Comparison of ENCODE assay signal across 8 cellular contexts in genomic region chr19:56393119-56394012, GRCh38. TPM values are rescaled to one million over a fixed set of nuclear protein-coding genes. Genes with fewer than 3 reads are reported as not detected.
DNase-seq lines count a peak whose midpoint lies in the region; ATAC-seq, FAIRE-seq and TF ChIP-seq lines count a peak whose summit lies in the region.

Gene ZNF582, minus strand, starts transcription at chr19:56393534. Its CDS starts 1,782 bp downstream, at chr19:56391752.

- H3K4me2 ChIP-seq in keratinocyte (ENCODE audit: control insufficient read depth, extremely low read depth, insufficient read depth, low read depth, low read length) (peak within 1 kb of the TSS; percentile 74), PC-3 (ENCODE audit: low read length) (no peak within 1 kb of the TSS)

- H3F3A ChIP-seq in PC-3 (ENCODE audit: low read length, unreplicated experiment): no peaks in the 10 kb centered on the region

- H3K4me3 ChIP-seq in keratinocyte (ENCODE audit: control insufficient read depth in 2 of 3, extremely low read depth in 1 of 3, insufficient read depth in 2 of 3, low read depth in 1 of 3, low read length in 3 of 3) (peak within 1 kb of the TSS; percentile 63 to 78 (median 68)), PC-3 (ENCODE audit: low read length) (no peak within 1 kb of the TSS)

- H3K9ac ChIP-seq in keratinocyte (ENCODE audit: control insufficient read depth, extremely low read depth, insufficient read depth, low read length) (peak within 1 kb of the TSS; percentile 87), PC-3 (ENCODE audit: low read length) (no peak within 1 kb of the TSS)

- H3K4me1 ChIP-seq in keratinocyte (ENCODE audit: control insufficient read depth, extremely low read depth, insufficient read depth, low read length) (no peaks in the 10 kb centered on the region), PC-3 (ENCODE audit: insufficient read depth, low read length) (no peaks in the 10 kb centered on the region)

- CTCF ChIA-PET in PC-3 (lab: Charles Lee): no interaction called here

- no peaks in the 10 kb centered on the region for H3K9me2 ChIP-seq in PC-3 (replicated peaks; ENCODE audit: low read length)

- peaks cover 3 to 15% of the 10 kb centered on the region in 2 experiments for H3K36me3 ChIP-seq in keratinocyte (ENCODE audit: control insufficient read depth in 2 of 2, extremely low read depth in 1 of 2, insufficient read depth in 2 of 2, low read length in 2 of 2)
- H3K36me3 ChIP-seq in PC-3 (ENCODE audit: low read depth, low read length): no peaks in the 10 kb centered on the region

- POLR2A ChIA-PET in PC-3 (lab: Charles Lee; ENCODE audit: unreplicated experiment): no interaction called here

- H3K27me3 ChIP-seq in keratinocyte (ENCODE audit: control insufficient read depth, extremely low read depth, insufficient read depth, low read length): no peaks in the 10 kb centered on the region
- H3K27me3 ChIP-seq in PC-3 (ENCODE audit: low read length): no peaks in the 10 kb centered on the region

- TF ChIP-seq CTCF in keratinocyte (optimal IDR thresholded peaks at IDR 0.05 in 1 of 3, IDR thresholded peaks at IDR 0.05 in 1 of 3, conservative IDR thresholded peaks at IDR 0.05 in 1 of 3; ENCODE audit: extremely low read depth in 1 of 3, insufficient read depth in 2 of 3, low read length in 3 of 3) (peak; percentile 77 to 90 (median 83)), PC-3 (conservative IDR thresholded peaks at IDR 0.05; ENCODE audit: low read depth, low read length) (no peak)

- BruUV-seq in PC-3 (replicated peaks; lab: Mats Ljungman, UMichigan): no TSS peak

- dilution Hi-C loops in keratinocyte (cut with MboI; ENCODE audit: extremely low pct_ligation_motif_present, low sequenced_read_pairs): no loop called here

- H3K79me2 ChIP-seq in keratinocyte (ENCODE audit: control insufficient read depth, insufficient read depth, low read length) (no peaks in the 10 kb centered on the region), PC-3 (ENCODE audit: low read length) (no peaks in the 10 kb centered on the region)

- H4K20me1 ChIP-seq in keratinocyte (ENCODE audit: control insufficient read depth, extremely low read depth, insufficient read depth, low read length) (no peaks in the 10 kb centered on the region), PC-3 (ENCODE audit: low read length) (no peaks in the 10 kb centered on the region)

- no peaks in the 10 kb centered on the region for H3K9me1 ChIP-seq in keratinocyte (ENCODE audit: control insufficient read depth, extremely low read depth, insufficient read depth, low read length)

- peak within 1 kb of the TSS; percentile 76 for H3K27ac ChIP-seq in keratinocyte (ENCODE audit: control insufficient read depth, insufficient read depth, low read length)
- H3K27ac ChIP-seq in PC-3 (ENCODE audit: low read length): no peak within 1 kb of the TSS

- DNase-seq in NCI-H2029 treated with DMSO at 0.1 percent for 48 hours (lab: John Stamatoyannopoulos, UW): peak; percentile 32
- DNase-seq in activated CD4-positive, CD25-positive, alpha-beta regulatory T cell treated with anti-CD3 and anti-CD28 coated beads, Interleukin-2, amount 50 U/mL, for 16 hours (ENCODE audit: low read depth, low spot score): peak; percentile 80
- peak; percentile 54 to 83 for DNase-seq in cerebellar nuclear complex (lab: John Stamatoyannopoulos, UW)
- peak; percentile 81 for DNase-seq in keratinocyte (ENCODE audit: low read depth, low spot score)
- peak; percentile 79 to 86 (median 83) for DNase-seq in stimulated activated CD4-positive, alpha-beta T cell treated with anti-CD3 and anti-CD28 coated beads, Interleukin-12 subunit alpha, Interleukin-12 subunit beta, amount 100 ng/mL, for 48 hours (ENCODE audit: low read depth in 2 of 3, low spot score in 1 of 3)
- DNase-seq in PC-3: no peak

- H3K9me3 ChIP-seq in keratinocyte (ENCODE audit: control insufficient read depth, low read depth, low read length) (peaks cover 3% of the 10 kb centered on the region), PC-3 (ENCODE audit: low read length) (peaks cover 40% of the 10 kb centered on the region)

- peak; percentile 80 for ATAC-seq in GM18499 (IDR thresholded peaks at IDR 0.05; ENCODE audit: insufficient read depth, unreplicated experiment)
- peak; percentile 87 for ATAC-seq in HG02884 (IDR thresholded peaks at IDR 0.05; ENCODE audit: unreplicated experiment)
- ATAC-seq in PC-3: no peak

- peak; percentile 89 for FAIRE-seq in keratinocyte (lab: Jason Lieb, UNC)

- H2AFZ ChIP-seq in keratinocyte (ENCODE audit: control insufficient read depth, low read length): peak within 1 kb of the TSS; percentile 95
- no peak within 1 kb of the TSS for H2AFZ ChIP-seq in PC-3 (ENCODE audit: low read length)

- intact Hi-C loops in PC-3 (cut with micrococcal nuclease): no loop called here

RNA-seq across cellular contexts. Expression of gene ZNF582, which starts in this region (rescaled TPM):
- polyA plus RNA-seq in keratinocyte: 4.0 to 4.7 TPM (median 4.3 TPM) in 3 replicates
- 0.72 TPM for polyA plus RNA-seq in keratinocyte (2011; ENCODE audit: low read depth)
- polyA plus RNA-seq in keratinocyte (2011; cell fraction: cytosol; rRNA removed): 3.7 and 4.4 TPM in 2 replicates
- polyA plus RNA-seq in keratinocyte (2011; cell fraction: nucleus; rRNA removed): 4.3 and 6.5 TPM in 2 replicates
- polyA plus RNA-seq in keratinocyte (2012; ENCODE audit: low replicate concordance): 2.4 and 3.6 TPM in 2 replicates
- 1.4 to 4.0 TPM (median 3.3 TPM) in 3 replicates for polyA minus RNA-seq in keratinocyte
- polyA minus RNA-seq in keratinocyte (2011; cell fraction: cytosol; rRNA and poly(A)+ RNA removed): 2.5 TPM
- polyA minus RNA-seq in keratinocyte (2011; cell fraction: nucleus; rRNA and poly(A)+ RNA removed): 2.3 and 4.7 TPM in 2 replicates
- not detected in 2 replicates for total RNA-seq in PC-3 (2014; rRNA removed)
